Comparison of ENCODE assay signal across 16 cellular contexts in the genomic region with DNA sequence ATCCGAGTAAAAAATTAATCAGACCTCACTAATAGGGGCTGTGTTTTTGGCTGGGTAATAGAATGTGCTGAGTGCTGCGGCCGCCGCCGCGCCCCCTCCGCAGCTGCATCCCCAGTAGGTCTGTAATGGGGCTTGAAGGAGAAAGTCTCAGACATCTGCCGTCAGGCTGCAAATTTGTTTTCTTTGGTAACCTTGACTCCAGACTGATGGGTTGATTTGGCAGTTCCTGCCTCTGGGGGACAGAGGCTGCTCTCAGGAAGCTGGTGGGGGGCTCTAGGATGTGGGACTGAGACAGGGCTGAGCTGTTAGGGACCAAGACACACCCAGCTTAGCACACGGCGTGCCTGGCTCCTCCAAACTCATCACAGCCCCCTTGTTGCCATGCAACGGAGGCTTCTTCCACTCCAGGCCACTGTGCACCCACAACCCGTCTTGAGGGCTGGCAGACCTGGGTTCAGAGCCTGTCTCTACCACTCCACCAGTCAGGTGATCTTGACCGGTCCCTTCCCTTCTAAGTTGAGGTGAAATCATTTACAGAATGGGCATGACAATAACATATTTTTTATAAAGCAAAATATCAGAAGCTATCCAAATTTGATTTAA.
DNase-seq lines count a peak whose midpoint lies in the region; ATAC-seq and TF ChIP-seq lines count a peak whose summit lies in the region.
"Had no signal": no experiment of that assay in that cellular context is flagged by ENCODE, and none has a peak within 500 bp of the region (broad histone marks: within the 10 kb centered on the region; RNA-seq: fewer than 3 reads in every experiment).

No MANE protein-coding gene starts in this region.

- peaks cover 0 to 27% (median 7%) of the 10 kb centered on the region in 7 donors for H3K27me3 ChIP-seq in heart right ventricle
- peaks cover 68% of the 10 kb centered on the region for H3K27me3 ChIP-seq in left ventricle myocardium inferior (ENCODE audit: low read depth)
- no peaks in the 10 kb centered on the region for H3K27me3 ChIP-seq in body of pancreas

- H3K4me1 ChIP-seq in heart right ventricle (no peaks in the 10 kb centered on the region), left ventricle myocardium inferior (no peaks in the 10 kb centered on the region), body of pancreas (peaks cover 11% of the 10 kb centered on the region), mesodermal cell (ENCODE audit: control insufficient read depth, insufficient read depth, low read length, poor library complexity, severe bottlenecking) (no peaks in the 10 kb centered on the region)
- H3K4me1 ChIP-seq: SJCRH30 had no signal

- no peak for TF ChIP-seq POLR2A in body of pancreas (IDR thresholded peaks at IDR 0.05)

- no peak overlapping the region for H3K27ac ChIP-seq in heart right ventricle
- no peak overlapping the region for H3K27ac ChIP-seq in left ventricle myocardium inferior (replicated peaks)
- peak overlapping the region in 3 of 4 donors; percentile 23 to 46 (median 39) for H3K27ac ChIP-seq in body of pancreas
- peak overlapping the region; percentile 4 for H3K27ac ChIP-seq in mesodermal cell (ENCODE audit: low read depth, low read length, severe bottlenecking)
- H3K27ac ChIP-seq: SJCRH30 had no signal

- H3K4me3 ChIP-seq in heart right ventricle (no peak overlapping the region), left ventricle myocardium inferior (no peak overlapping the region), body of pancreas (no peak overlapping the region), mesodermal cell (ENCODE audit: extremely low read depth, insufficient read depth, low read length, poor library complexity, severe bottlenecking) (no peak overlapping the region)
- H3K4me3 ChIP-seq: SJCRH30 had no signal

- intact Hi-C loops in heart right ventricle (cut with DNase I) (no loop called here), left ventricle myocardium inferior (cut with micrococcal nuclease) (no loop called here), body of pancreas (cut with DNase I) (no loop called here)

- WGBS in heart right ventricle, 2 donors: 45 to 48% methylated on average over 13 of the region's 13 CpGs
- WGBS in body of pancreas, 2 donors: 31 to 56% methylated on average over 9 to 13 of the region's 13 CpGs
- WGBS in mesodermal cell (ENCODE audit: insufficient coverage in 2 of 2), 2 experiments: 77 to 82% methylated on average over 5 to 8 of the region's 13 CpGs

- TF ChIP-seq CTCF in heart right ventricle (IDR thresholded peaks at IDR 0.05) (no peak), left ventricle myocardium inferior (IDR thresholded peaks at IDR 0.05; ENCODE audit: borderline replicate concordance) (no peak), body of pancreas (IDR thresholded peaks at IDR 0.05) (no peak)

- no peak for DNase-seq in heart right ventricle
- DNase-seq in left ventricle myocardium inferior: no peak
- DNase-seq in body of pancreas: no peak
- DNase-seq in AG08395 (ENCODE audit: low spot score): no peak
- DNase-seq: GF-D8, HFFc6, NCI-H1092, NCI-H146, NCI-H2081, NCI-H2227 treated with DMSO at 0.1 percent for 48 hours, NCI-H524 treated with DMSO at 0.1 percent for 48 hours, PC-3, SJCRH30 had no signal

- H3K36me3 ChIP-seq in heart right ventricle (no peaks in the 10 kb centered on the region), left ventricle myocardium inferior (no peaks in the 10 kb centered on the region), body of pancreas (replicated peaks in 1 of 2; ENCODE audit: insufficient read depth in 1 of 2, low read depth in 2 of 2) (no peaks in the 10 kb centered on the region), mesodermal cell (ENCODE audit: control insufficient read depth, insufficient read depth, low read length) (no peaks in the 10 kb centered on the region)
- H3K36me3 ChIP-seq: SJCRH30 had no signal

- ATAC-seq in heart right ventricle (peak in 5 of 8 donors; percentile 39 to 65 (median 45)), body of pancreas (peak; percentile 19), HG02571 (IDR thresholded peaks at IDR 0.05; ENCODE audit: unreplicated experiment) (no peak), GM19324 (IDR thresholded peaks at IDR 0.05; ENCODE audit: low FRiP score, unreplicated experiment) (no peak)
- ATAC-seq: PC-3 had no signal

- H3K9me3 ChIP-seq in heart right ventricle (no peaks in the 10 kb centered on the region), left ventricle myocardium inferior (replicated peaks) (no peaks in the 10 kb centered on the region), body of pancreas (no peaks in the 10 kb centered on the region), mesodermal cell (ENCODE audit: control insufficient read depth, low read length) (no peaks in the 10 kb centered on the region)
- H3K9me3 ChIP-seq: SJCRH30 had no signal

Comparison
In these comparisons a context has a peak if more than half of its experiments do, and no peak if none do; other contexts are left out.
1. ATAC-seq: peak in heart right ventricle (5 of 8) and body of pancreas (single experiment); none in HG02571 (single experiment) and GM19324 (single experiment).
2. H3K27ac ChIP-seq: peak in body of pancreas (3 of 4) and mesodermal cell (single experiment); none in heart right ventricle (0 of 10) and left ventricle myocardium inferior (single experiment).